2 cellular contexts compared by ENCODE assay signal in the genomic region with DNA sequence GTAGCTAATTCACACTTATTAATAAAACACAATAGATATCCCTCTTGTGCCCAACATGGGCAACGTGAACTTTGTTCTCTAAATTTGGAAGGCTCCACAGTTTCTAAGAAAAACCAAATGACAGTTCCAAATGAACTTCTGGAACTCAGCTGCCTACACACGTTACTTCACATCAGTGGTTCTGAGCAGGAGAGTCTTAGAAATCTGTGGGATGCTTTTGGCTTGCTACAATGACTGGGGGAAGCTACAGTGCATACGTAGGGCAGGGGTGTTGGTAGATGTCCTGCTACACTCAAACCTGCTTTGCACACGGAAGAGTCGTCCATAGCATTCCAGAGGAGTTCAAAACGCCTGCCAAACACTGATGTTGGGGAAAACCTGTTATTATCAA.
TF ChIP-seq lines count a peak whose summit lies in the region.

No MANE protein-coding gene starts in this region.

TF ChIP-seq in liver, 16 proteins besides CTCF, POLR2A, EP300 and RAD21:
- TF ChIP-seq ZBTB33 (IDR thresholded peaks at IDR 0.05), result no peak
- TF ChIP-seq RXRA (IDR thresholded peaks at IDR 0.05), result peak in 1 of 2 donors; percentile 20
- TF ChIP-seq HNF4A (conservative IDR thresholded peaks at IDR 0.05), result peak; percentile 60
- TF ChIP-seq FOXA1 (IDR thresholded peaks at IDR 0.05), result no peak
- TF ChIP-seq SP1 (IDR thresholded peaks at IDR 0.05), result peak; percentile 5
- no peak for TF ChIP-seq HNF4G (IDR thresholded peaks at IDR 0.05)
- TF ChIP-seq GABPA (IDR thresholded peaks at IDR 0.05 in 1 of 2, conservative IDR thresholded peaks at IDR 0.05 in 1 of 2), result no peak
- TF ChIP-seq MAX (IDR thresholded peaks at IDR 0.05), result no peak

TF ChIP-seq in SK-N-SH, 30 proteins besides CTCF, POLR2A, EP300 and RAD21:
- TF ChIP-seq CHD2 (IDR thresholded peaks at IDR 0.05; ENCODE audit: low read length, partially characterized antibody) (no peak), SIN3A (IDR thresholded peaks at IDR 0.05; ENCODE audit: borderline replicate concordance, low read depth, low read length) (no peak), RCOR1 (IDR thresholded peaks at IDR 0.05; ENCODE audit: low read length) (no peak), MEF2A (IDR thresholded peaks at IDR 0.05; ENCODE audit: borderline replicate concordance, low read depth) (no peak), MAX (IDR thresholded peaks at IDR 0.05; ENCODE audit: low read depth) (no peak)
- TF ChIP-seq, protein P1, sequence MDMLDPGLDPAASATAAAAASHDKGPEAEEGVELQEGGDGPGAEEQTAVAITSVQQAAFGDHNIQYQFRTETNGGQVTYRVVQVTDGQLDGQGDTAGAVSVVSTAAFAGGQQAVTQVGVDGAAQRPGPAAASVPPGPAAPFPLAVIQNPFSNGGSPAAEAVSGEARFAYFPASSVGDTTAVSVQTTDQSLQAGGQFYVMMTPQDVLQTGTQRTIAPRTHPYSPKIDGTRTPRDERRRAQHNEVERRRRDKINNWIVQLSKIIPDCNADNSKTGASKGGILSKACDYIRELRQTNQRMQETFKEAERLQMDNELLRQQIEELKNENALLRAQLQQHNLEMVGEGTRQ (IDR thresholded peaks at IDR 0.05; ENCODE audit: borderline replicate concordance, low read depth, low read length), result no peak
TF ChIP-seq in SK-N-SH: peak in this region for 0.
